Comparison of ENCODE assay signal across 23 cellular contexts in the genomic region with DNA sequence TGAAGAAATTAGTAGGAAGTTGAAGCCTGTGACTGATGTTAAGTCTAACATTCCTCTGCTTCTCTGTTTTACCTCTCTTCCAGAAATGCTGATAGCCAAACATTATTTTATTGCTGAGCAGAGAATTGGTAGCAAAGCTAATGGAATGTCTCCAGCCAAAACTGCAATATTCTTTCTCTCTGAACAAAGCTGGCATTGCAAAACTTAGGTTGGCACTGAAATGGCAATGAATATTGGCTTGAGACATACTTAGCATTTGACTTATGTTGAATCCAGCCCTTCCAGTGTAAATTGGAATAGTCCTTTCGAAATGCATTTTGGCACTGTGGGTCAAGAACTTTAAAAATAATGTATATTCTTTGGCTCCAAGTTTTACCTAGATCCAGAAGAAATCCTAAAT.
"Had no signal": no experiment of that assay in that cellular context is flagged by ENCODE, and none has a peak within 500 bp of the region (broad histone marks: within the 10 kb centered on the region; RNA-seq: fewer than 3 reads in every experiment).

No MANE protein-coding gene starts in this region.

- H3K27me3 ChIP-seq: gastroesophageal sphincter, right lobe of liver, spleen, tibial nerve, upper lobe of right lung, vagina had no signal

- H3K27ac ChIP-seq: coronary artery, gastroesophageal sphincter, psoas muscle, right lobe of liver, spleen, tibial nerve, upper lobe of right lung, vagina had no signal

- ATAC-seq: gastroesophageal sphincter; left ventricle myocardium superior; naive thymus-derived CD4-positive, alpha-beta T cell; psoas muscle; stimulated activated memory B cell treated with anti-CD40 and anti-IgM and Interleukin-4, amounts not matched to agents 10 μg/mL and 1 μg/mL and 100 μg/mL, for 72 hours; upper lobe of right lung had no signal

- H3K4me3 ChIP-seq: coronary artery, gastroesophageal sphincter, psoas muscle, right lobe of liver, spleen, tibial nerve, upper lobe of right lung, vagina had no signal

- H3K36me3 ChIP-seq: right lobe of liver had no signal

- DNase-seq: effector CD4-positive, alpha-beta T cell; endodermal cell; erythroblast; foreskin fibroblast; immature natural killer cell; kidney; left cardiac atrium; left ventricle myocardium superior; naive thymus-derived CD4-positive, alpha-beta T cell; nephron progenitor cell; psoas muscle; retina; spleen; stimulated activated CD4-positive, alpha-beta T cell treated with anti-CD3 and anti-CD28 coated beads, Interleukin-15, amount 100 ng/mL, for 24 hours; stimulated activated CD4-positive, alpha-beta T cell treated with anti-CD3 and anti-CD28 coated beads, Interleukin-1b, Interleukin-23, amount 100 ng/mL, for 48 hours; stimulated activated CD4-positive, alpha-beta T cell treated with anti-CD3 and anti-CD28 coated beads, Interleukin-4, amount 100 ng/mL, for 24 hours; upper lobe of right lung had no signal

- H3K9me3 ChIP-seq: gastroesophageal sphincter, psoas muscle, right lobe of liver, upper lobe of right lung, vagina had no signal
